In genomic region chr17:50908140-50908859, GRCh38 we compare ENCODE assay signal across 14 cellular contexts. TPM values are rescaled to one million over a fixed set of nuclear protein-coding genes. Genes with fewer than 3 reads are reported as not detected.
DNase-seq lines count a peak whose midpoint lies in the region; ATAC-seq and TF ChIP-seq lines count a peak whose summit lies in the region.
"Had no signal": no experiment of that assay in that cellular context is flagged by ENCODE, and none has a peak within 500 bp of the region (broad histone marks: within the 10 kb centered on the region; RNA-seq: fewer than 3 reads in every experiment).

No MANE protein-coding gene starts in this region.

- peaks cover 74% of the 10 kb centered on the region for H3K4me1 Mint-ChIP-seq in stimulated activated naive CD8-positive, alpha-beta T cell treated with anti-CD3 and anti-CD28 coated beads, Interleukin-15, Interleukin-2, amounts not matched to agents 100 ng/mL and 50 ng/mL, for 24 hours (ENCODE audit: low read depth)
- peaks cover 78% of the 10 kb centered on the region for H3K4me1 Mint-ChIP-seq in stimulated activated naive CD8-positive, alpha-beta T cell treated with anti-CD3 and anti-CD28 coated beads, Interleukin-15, amount 100 ng/mL, for 72 hours

- H3K27me3 Mint-ChIP-seq in stimulated activated naive CD8-positive, alpha-beta T cell treated with anti-CD3 and anti-CD28 coated beads, Interleukin-15, Interleukin-2, amounts not matched to agents 100 ng/mL and 50 ng/mL, for 24 hours, result no peaks in the 10 kb centered on the region
- H3K27me3 Mint-ChIP-seq in stimulated activated naive CD8-positive, alpha-beta T cell treated with anti-CD3 and anti-CD28 coated beads, Interleukin-15, amount 100 ng/mL, for 72 hours, result no peaks in the 10 kb centered on the region

- H3K36me3 ChIP-seq in breast epithelium (no peaks in the 10 kb centered on the region), right lobe of liver (no peaks in the 10 kb centered on the region)
- H3K36me3 ChIP-seq: SJCRH30 had no signal

- peak overlapping the region; percentile 17 for H3K27ac Mint-ChIP-seq in stimulated activated naive CD8-positive, alpha-beta T cell treated with anti-CD3 and anti-CD28 coated beads, Interleukin-15, Interleukin-2, amounts not matched to agents 100 ng/mL and 50 ng/mL, for 24 hours
- peak overlapping the region in 1 of 2 donors; percentile 91 for H3K27ac Mint-ChIP-seq in stimulated activated naive CD8-positive, alpha-beta T cell treated with anti-CD3 and anti-CD28 coated beads, Interleukin-15, amount 100 ng/mL, for 72 hours

- TF ChIP-seq POLR2A in breast epithelium (IDR thresholded peaks at IDR 0.05) (no peak), right lobe of liver (IDR thresholded peaks at IDR 0.05) (no peak)

- H3K9me3 Mint-ChIP-seq in stimulated activated naive CD8-positive, alpha-beta T cell treated with anti-CD3 and anti-CD28 coated beads, Interleukin-15, Interleukin-2, amounts not matched to agents 100 ng/mL and 50 ng/mL, for 24 hours, result no peaks in the 10 kb centered on the region
- H3K9me3 Mint-ChIP-seq in stimulated activated naive CD8-positive, alpha-beta T cell treated with anti-CD3 and anti-CD28 coated beads, Interleukin-15, amount 100 ng/mL, for 72 hours, result no peaks in the 10 kb centered on the region
- H3K9me3 Mint-ChIP-seq: activated T-cell treated with anti-CD3 and anti-CD28 coated beads, Interleukin-2, amount 50 U/mL, for 4 hours; IgD-negative memory B cell; WTC11 had no signal

- no peak overlapping the region for H3K4me3 ChIP-seq in breast epithelium
- H3K4me3 ChIP-seq in right lobe of liver, result no peak overlapping the region
- H3K4me3 ChIP-seq: SJCRH30 had no signal

- H3K9me3 ChIP-seq in breast epithelium (no peaks in the 10 kb centered on the region), right lobe of liver (no peaks in the 10 kb centered on the region)
- H3K9me3 ChIP-seq: SJCRH30 had no signal

- no peak for TF ChIP-seq CTCF in breast epithelium (IDR thresholded peaks at IDR 0.05)
- TF ChIP-seq CTCF in right lobe of liver (IDR thresholded peaks at IDR 0.05), result no peak

- H3K27me3 ChIP-seq in breast epithelium (no peaks in the 10 kb centered on the region), right lobe of liver (no peaks in the 10 kb centered on the region)
- H3K27me3 ChIP-seq: SJCRH30 had no signal

- peak overlapping the region; percentile 96 to 98 for H3K27ac ChIP-seq in breast epithelium
- H3K27ac ChIP-seq in right lobe of liver, result peak overlapping the region; percentile 85 to 100 (median 99)
- H3K27ac ChIP-seq: SJCRH30 had no signal

- no peaks in the 10 kb centered on the region for H3K36me3 Mint-ChIP-seq in stimulated activated naive CD8-positive, alpha-beta T cell treated with anti-CD3 and anti-CD28 coated beads, Interleukin-15, Interleukin-2, amounts not matched to agents 100 ng/mL and 50 ng/mL, for 24 hours (ENCODE audit: low read depth)
- H3K36me3 Mint-ChIP-seq: IgD-negative memory B cell, WTC11 had no signal

- no peak for ATAC-seq in stimulated activated naive CD8-positive, alpha-beta T cell treated with anti-CD3 and anti-CD28 coated beads, Interleukin-15, amount 100 ng/mL, for 72 hours
- ATAC-seq in right lobe of liver, result no peak
- no peak for ATAC-seq in HG03097 (IDR thresholded peaks at IDR 0.05; ENCODE audit: low FRiP score, unreplicated experiment)
- ATAC-seq in HG02885 (IDR thresholded peaks at IDR 0.05; ENCODE audit: poor library complexity, unreplicated experiment), result no peak
- ATAC-seq: activated T-cell treated with anti-CD3 and anti-CD28 coated beads, Interleukin-2, amount 50 U/mL, for 4 hours had no signal

- intact Hi-C loops in breast epithelium (cut with DNase I; ENCODE audit: low total_unique reads) (no loop called here), right lobe of liver (cut with DNase I) (loop anchor here in 1 of 2 donors (5.0 kb wide), 1 partner anchor 34 kb away; no protein-coding TSS in a partner anchor)

- no peak overlapping the region for H3K4me3 Mint-ChIP-seq in stimulated activated naive CD8-positive, alpha-beta T cell treated with anti-CD3 and anti-CD28 coated beads, Interleukin-15, Interleukin-2, amounts not matched to agents 100 ng/mL and 50 ng/mL, for 24 hours
- no peak overlapping the region for H3K4me3 Mint-ChIP-seq in stimulated activated naive CD8-positive, alpha-beta T cell treated with anti-CD3 and anti-CD28 coated beads, Interleukin-15, amount 100 ng/mL, for 72 hours
- H3K4me3 Mint-ChIP-seq: activated T-cell treated with anti-CD3 and anti-CD28 coated beads, Interleukin-2, amount 50 U/mL, for 4 hours; IgD-negative memory B cell; WTC11 had no signal

- 56% methylated on average over 7 of the region's 8 CpGs for WGBS in right lobe of liver (ENCODE audit: insufficient coverage, low coverage, low lambda C conversion rate, missing lambda C conversion rate)

- no peak for DNase-seq in stimulated activated naive CD8-positive, alpha-beta T cell treated with anti-CD3 and anti-CD28 coated beads, Interleukin-15, amount 100 ng/mL, for 72 hours
- DNase-seq in breast epithelium (ENCODE audit: low spot score in 2 of 2) (no peak), right lobe of liver (no peak), superior temporal gyrus (ENCODE audit: extremely low spot score) (no peak)
- no peak for DNase-seq in activated T-cell treated with anti-CD3 and anti-CD28 coated beads, Interleukin-2, amount 50 U/mL, for 1 hour
- DNase-seq: hippocampal formation, NCI-H1694 had no signal

- H3K4me1 ChIP-seq in breast epithelium, result peaks cover 15 to 46% of the 10 kb centered on the region in 2 donors
- H3K4me1 ChIP-seq in right lobe of liver, result peaks cover 0 to 67% (median 29%) of the 10 kb centered on the region in 4 donors

RNA-seq across cellular contexts. Expression of gene TOB1, which starts 42.1 kb away (rescaled TPM):
- 100 to 1,000 TPM in 1 of 3 donors, 10 to 100 TPM in 2; 12.6 to 145 (median 54.1) TPM for total RNA-seq in breast epithelium
- total RNA-seq in right lobe of liver, result 100 to 1,000 TPM in 3 of 6 experiments, 10 to 100 TPM in 3; 36.2 to 222 (median 82.1) TPM
